8 cellular contexts compared by ENCODE assay signal in the genomic region with DNA sequence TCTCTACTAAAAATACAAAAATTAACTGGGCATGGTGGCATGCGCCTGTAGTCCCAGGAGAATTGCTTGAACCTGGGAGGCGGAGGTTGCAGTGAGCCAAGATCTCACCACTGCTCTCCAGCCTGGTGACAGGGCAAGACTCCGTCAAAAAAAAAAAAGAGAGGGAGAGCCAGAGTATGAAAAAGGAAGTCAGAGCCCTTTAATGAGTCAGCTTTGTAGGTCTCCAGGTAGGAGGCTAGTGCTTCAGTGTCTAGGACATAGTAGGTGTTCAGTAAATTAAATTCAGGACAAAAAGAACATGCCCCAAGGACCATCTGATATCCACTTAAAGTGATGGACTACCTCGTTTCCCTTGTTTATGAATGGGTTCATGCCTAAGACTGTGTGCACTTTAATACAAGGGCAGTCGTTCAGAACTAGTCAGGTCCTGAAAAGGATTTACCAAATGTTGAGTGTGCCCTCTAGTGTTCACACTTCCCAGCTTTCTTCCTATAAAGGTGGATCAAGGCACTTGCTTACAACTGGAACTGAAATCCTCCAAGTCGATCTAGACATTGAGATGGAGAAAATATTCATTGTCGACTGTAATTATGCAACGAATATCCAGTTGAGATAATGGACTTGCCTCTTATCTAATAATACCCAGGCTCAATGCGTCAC. TPM values are rescaled to one million over a fixed set of nuclear protein-coding genes. Genes with fewer than 3 reads are reported as not detected.
DNase-seq lines count a peak whose midpoint lies in the region; ATAC-seq and TF ChIP-seq lines count a peak whose summit lies in the region.

No MANE protein-coding gene starts in this region.

- peak; percentile 37 for TF ChIP-seq CTCF in osteoblast (IDR thresholded peaks at IDR 0.05; ENCODE audit: extremely low read depth, low read depth, low read length)

- no peaks in the 10 kb centered on the region for H3K79me2 ChIP-seq in osteoblast (ENCODE audit: insufficient read depth, low read length)

- no peaks in the 10 kb centered on the region for H3K9me3 ChIP-seq in osteoblast (ENCODE audit: low read depth, low read length)

- no peak overlapping the region for H2AFZ ChIP-seq in osteoblast (ENCODE audit: low read length)

- H3K4me2 ChIP-seq in osteoblast (ENCODE audit: insufficient read depth, low read length) = no peak overlapping the region

- ATAC-seq in GM19035 (IDR thresholded peaks at IDR 0.05; ENCODE audit: unreplicated experiment) (peak; percentile 73), HG03196 (IDR thresholded peaks at IDR 0.05; ENCODE audit: unreplicated experiment) (peak; percentile 78)

- H4K20me1 ChIP-seq in osteoblast (ENCODE audit: insufficient read depth, low read length) = no peaks in the 10 kb centered on the region

- no peak overlapping the region for H3K4me3 ChIP-seq in osteoblast (ENCODE audit: insufficient read depth, low read length)

- no peaks in the 10 kb centered on the region for H3K4me1 ChIP-seq in osteoblast (ENCODE audit: insufficient read depth, low read length)

- H3K27me3 ChIP-seq in osteoblast (ENCODE audit: insufficient read depth, low read length) = no peaks in the 10 kb centered on the region

- TF ChIP-seq POLR2A in erythroblast (IDR thresholded peaks at IDR 0.05; ENCODE audit: low read length) = no peak

- DNase-seq in DMS53 (lab: John Stamatoyannopoulos, UW) (peak; percentile 85), NOMO-1 treated with dmso at 0.1 percent for 144 hours (lab: John Stamatoyannopoulos, UW; ENCODE audit: unreplicated experiment) (peak; percentile 36), erythroblast (lab: John Stamatoyannopoulos, UW) (peak; percentile 20 to 26), osteoblast (ENCODE audit: insufficient read length, low spot score, missing footprints) (no peak), UCSD-AML1 (lab: John Stamatoyannopoulos, UW; ENCODE audit: unreplicated experiment) (no peak), GOT3 (lab: John Stamatoyannopoulos, UW) (no peak)

- no peak overlapping the region for H3K27ac ChIP-seq in osteoblast (ENCODE audit: low read depth, low read length)

- H3K36me3 ChIP-seq in osteoblast (ENCODE audit: insufficient read depth, low read length) = no peaks in the 10 kb centered on the region

RNA-seq across cellular contexts. Expression of a gene that starts 29.0 kb away (rescaled TPM):
- total RNA-seq in osteoblast = not detected in 2 replicates

Comparison
In these comparisons a context has a peak if more than half of its experiments do, and no peak if none do; other contexts are left out.
1. DNase-seq: peak in DMS53 (single experiment), NOMO-1 treated with dmso at 0.1 percent for 144 hours (single experiment) and erythroblast (2 of 2); none in osteoblast (single experiment), UCSD-AML1 (single experiment) and GOT3 (single experiment).